Comparison of ENCODE assay signal across 19 cellular contexts in the genomic region with DNA sequence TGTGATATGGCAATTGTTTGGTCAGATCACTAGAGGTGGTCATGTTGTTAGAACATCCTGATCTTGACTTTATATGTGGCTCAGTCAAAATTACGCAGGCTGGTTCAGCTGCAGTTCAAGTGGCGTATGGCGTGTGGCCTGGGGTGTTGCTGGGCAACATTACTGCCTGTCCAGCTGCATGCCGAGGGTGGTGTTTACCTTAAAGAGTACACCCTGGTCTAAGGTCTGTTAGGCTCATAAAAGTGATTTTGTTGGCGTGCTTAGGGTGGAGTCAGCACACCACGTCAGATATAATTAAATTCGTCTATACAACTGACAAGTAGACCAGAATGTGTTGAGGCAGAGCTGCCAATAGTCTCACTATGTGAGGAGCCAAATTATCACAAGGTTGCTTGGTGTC. TPM values are rescaled to one million over a fixed set of nuclear protein-coding genes. Genes with fewer than 3 reads are reported as not detected.
DNase-seq lines count a peak whose midpoint lies in the region; ATAC-seq and TF ChIP-seq lines count a peak whose summit lies in the region.
"Had no signal": no experiment of that assay in that cellular context is flagged by ENCODE, and none has a peak within 500 bp of the region (broad histone marks: within the 10 kb centered on the region; RNA-seq: fewer than 3 reads in every experiment).

No MANE protein-coding gene starts in this region.

- peak; percentile 39 to 72 for DNase-seq in T47D (ENCODE audit: low read depth in 1 of 2, low spot score in 1 of 2)
- DNase-seq in mammary epithelial cell: no peak
- DNase-seq in NCI-H748 (lab: John Stamatoyannopoulos, UW; ENCODE audit: unreplicated experiment): peak; percentile 98
- DNase-seq in left colon: peak; percentile 82 to 96
- peak; percentile 81 for DNase-seq in stomach
- DNase-seq in AG08395 (ENCODE audit: low spot score): no peak
- no peak for DNase-seq in stimulated activated CD4-positive, alpha-beta T cell treated with anti-CD3 and anti-CD28 coated beads, Interleukin-4, amount 100 ng/mL, for 1 hour
- no peak for DNase-seq in smooth muscle cell (lab: John Stamatoyannopoulos, UW; ENCODE audit: unreplicated experiment)
- DNase-seq: activated CD8-positive, alpha-beta T cell treated with anti-CD3 and anti-CD28 coated beads, Interleukin-2, amount 10 ng/mL, durations not matched to agents 7 days and 5 days; activated T-cell treated with anti-CD3 and anti-CD28 coated beads, Interleukin-2, amount 50 U/mL, for 72 hours; C1 segment of cervical spinal cord; DND-41; natural killer cell; NCI-H146; NCI-H446; psoas muscle; T-helper 17 cell had no signal

- H3K9ac ChIP-seq in mammary epithelial cell (ENCODE audit: insufficient read depth, low read length): no peak overlapping the region
- H3K9ac ChIP-seq in smooth muscle cell (ENCODE audit: low read depth): no peak overlapping the region

- CTCF ChIA-PET in mammary epithelial cell (lab: Charles Lee; ENCODE audit: low non-redundant PET): no interaction called here

- TF ChIP-seq CTCF in mammary epithelial cell (conservative IDR thresholded peaks at IDR 0.05 in 1 of 2, IDR thresholded peaks at IDR 0.05 in 1 of 2; ENCODE audit: extremely low read depth in 1 of 2, insufficient read depth in 1 of 2, low read depth in 1 of 2, low read length in 2 of 2) (no peak), stomach (IDR thresholded peaks at IDR 0.05) (no peak), smooth muscle cell (IDR thresholded peaks at IDR 0.05; ENCODE audit: borderline replicate concordance, insufficient read depth, poor library complexity, severe bottlenecking) (no peak)

- H3F3A ChIP-seq in smooth muscle cell (ENCODE audit: low read depth): peaks cover 5% of the 10 kb centered on the region

- no peak overlapping the region for H3K27ac ChIP-seq in mammary epithelial cell (ENCODE audit: insufficient read depth, low read depth, low read length)
- peak overlapping the region in 2 of 5 donors; percentile 20 to 52 for H3K27ac ChIP-seq in stomach
- no peak overlapping the region for H3K27ac ChIP-seq in smooth muscle cell (ENCODE audit: low read depth)
- H3K27ac ChIP-seq: psoas muscle, SJSA1 had no signal

- no peak overlapping the region for H3K4me2 ChIP-seq in mammary epithelial cell (ENCODE audit: insufficient read depth, low read depth, low read length)
- no peak overlapping the region for H3K4me2 ChIP-seq in smooth muscle cell

- peak; percentile 92 for ATAC-seq in left colon
- ATAC-seq: activated CD8-positive, alpha-beta T cell treated with anti-CD3 and anti-CD28 coated beads, Interleukin-2, amount 10 ng/mL, durations not matched to agents 7 days and 5 days; activated T-cell treated with anti-CD3 and anti-CD28 coated beads, Interleukin-2, amount 50 U/mL, for 72 hours; natural killer cell; psoas muscle; T-helper 17 cell; WTC11 had no signal

- H3K9me3 ChIP-seq in mammary epithelial cell (replicated peaks; ENCODE audit: insufficient read depth, low read length) (no peaks in the 10 kb centered on the region), stomach (no peaks in the 10 kb centered on the region), smooth muscle cell (replicated peaks; ENCODE audit: low read depth) (no peaks in the 10 kb centered on the region)
- H3K9me3 ChIP-seq: psoas muscle, SJSA1 had no signal

- no peak for TF ChIP-seq POLR2A in stomach (IDR thresholded peaks at IDR 0.05)

- H3K4me3 ChIP-seq in mammary epithelial cell (replicated peaks in 1 of 3; ENCODE audit: insufficient read depth in 1 of 3, low read depth in 2 of 3, low read length in 3 of 3) (no peak overlapping the region), stomach (no peak overlapping the region), smooth muscle cell (no peak overlapping the region)
- H3K4me3 ChIP-seq: psoas muscle, SJSA1 had no signal

- no TSS peak for BruUV-seq in mammary epithelial cell (replicated peaks; lab: Mats Ljungman, UMichigan)

- H3K36me3 ChIP-seq in mammary epithelial cell (ENCODE audit: insufficient read depth, low read length) (no peaks in the 10 kb centered on the region), stomach (no peaks in the 10 kb centered on the region), smooth muscle cell (ENCODE audit: low read depth) (no peaks in the 10 kb centered on the region)
- H3K36me3 ChIP-seq: SJSA1 had no signal

- H3K4me1 ChIP-seq in mammary epithelial cell (ENCODE audit: insufficient read depth, low read length): no peaks in the 10 kb centered on the region
- peaks cover 0 to 20% (median 0%) of the 10 kb centered on the region in 4 donors for H3K4me1 ChIP-seq in stomach
- H3K4me1 ChIP-seq in smooth muscle cell (ENCODE audit: low read depth): no peaks in the 10 kb centered on the region
- H3K4me1 ChIP-seq: psoas muscle, SJSA1 had no signal

- WGBS in mammary epithelial cell (ENCODE audit: low coverage, missing lambda C conversion rate): 97% methylated on average over 6 of the region's 7 CpGs
- WGBS in stomach, 5 donors: 28 to 81% (median 47%) methylated on average over 7 of the region's 7 CpGs
- WGBS in smooth muscle cell (ENCODE audit: low lambda C conversion rate): 83% methylated on average over 7 of the region's 7 CpGs

- dilution Hi-C loops in mammary epithelial cell (cut with HindIII; ENCODE audit: low sequenced_read_pairs): no loop called here

- H3K79me2 ChIP-seq in mammary epithelial cell (ENCODE audit: insufficient read depth, low read length) (no peaks in the 10 kb centered on the region), smooth muscle cell (ENCODE audit: low read depth) (no peaks in the 10 kb centered on the region)

- H4K20me1 ChIP-seq in mammary epithelial cell (ENCODE audit: insufficient read depth, low read length) (no peaks in the 10 kb centered on the region), smooth muscle cell (ENCODE audit: low read depth) (no peaks in the 10 kb centered on the region)

- no peak for TF ChIP-seq EP300 in stomach (IDR thresholded peaks at IDR 0.05)

- H3K27me3 ChIP-seq in mammary epithelial cell (ENCODE audit: insufficient read depth, low read length) (no peaks in the 10 kb centered on the region), stomach (no peaks in the 10 kb centered on the region), smooth muscle cell (ENCODE audit: low read depth) (no peaks in the 10 kb centered on the region)
- H3K27me3 ChIP-seq: SJSA1 had no signal

- in situ Hi-C loops in T47D (cut with HindIII; ENCODE audit: low pct_unique_long_range_greater_than_20kb, low sequenced_read_pairs): no loop called here
- in situ Hi-C loops in mammary epithelial cell (cut with MboI; ENCODE audit: low sequenced_read_pairs in 2 of 2): no loop called here

- intact Hi-C loops in mammary epithelial cell (cut with micrococcal nuclease): no loop called here
- intact Hi-C loops in left colon (cut with DNase I, micrococcal nuclease): no loop called here
- intact Hi-C loops in stomach (cut with DNase I; ENCODE audit: low total_unique reads): no loop called here

- no peak overlapping the region for H2AFZ ChIP-seq in mammary epithelial cell (ENCODE audit: low read depth, low read length)
- H2AFZ ChIP-seq in smooth muscle cell (ENCODE audit: low read depth): no peak overlapping the region

RNA-seq across cellular contexts. Expression of a gene that starts 55.6 kb away (rescaled TPM):
- total RNA-seq in mammary epithelial cell (10 to 100 TPM in 1 of 2 donors, 1 to 10 TPM in 1; 7.8 to 69.7 TPM), left colon (10 to 100 TPM; 58.9 to 84.8 TPM), stomach (10 to 100 TPM; 11.3 to 97.9 (median 48.2) TPM), smooth muscle cell (127 and 139 TPM in 2 replicates)
- polyA plus RNA-seq in mammary epithelial cell (4.8 TPM), stomach (10 to 100 TPM in 1 of 3 donors, 1 to 10 TPM in 2; 4.2 to 19.6 (median 9.2) TPM), smooth muscle cell (75.2 and 85.6 TPM in 2 replicates)
- polyA minus RNA-seq in mammary epithelial cell: 3.5 TPM

Comparison
In these comparisons a context has a peak if more than half of its experiments do, and no peak if none do; other contexts are left out.
1. DNase-seq: peak in T47D (2 of 2), NCI-H748 (single experiment), left colon (2 of 2) and stomach (single experiment); none in mammary epithelial cell (single experiment), AG08395 (single experiment), stimulated activated CD4-positive, alpha-beta T cell treated with anti-CD3 and anti-CD28 coated beads, Interleukin-4, amount 100 ng/mL, for 1 hour (single experiment) and smooth muscle cell (single experiment).